ENCODE assay signal across 11 cellular contexts in the genomic region with DNA sequence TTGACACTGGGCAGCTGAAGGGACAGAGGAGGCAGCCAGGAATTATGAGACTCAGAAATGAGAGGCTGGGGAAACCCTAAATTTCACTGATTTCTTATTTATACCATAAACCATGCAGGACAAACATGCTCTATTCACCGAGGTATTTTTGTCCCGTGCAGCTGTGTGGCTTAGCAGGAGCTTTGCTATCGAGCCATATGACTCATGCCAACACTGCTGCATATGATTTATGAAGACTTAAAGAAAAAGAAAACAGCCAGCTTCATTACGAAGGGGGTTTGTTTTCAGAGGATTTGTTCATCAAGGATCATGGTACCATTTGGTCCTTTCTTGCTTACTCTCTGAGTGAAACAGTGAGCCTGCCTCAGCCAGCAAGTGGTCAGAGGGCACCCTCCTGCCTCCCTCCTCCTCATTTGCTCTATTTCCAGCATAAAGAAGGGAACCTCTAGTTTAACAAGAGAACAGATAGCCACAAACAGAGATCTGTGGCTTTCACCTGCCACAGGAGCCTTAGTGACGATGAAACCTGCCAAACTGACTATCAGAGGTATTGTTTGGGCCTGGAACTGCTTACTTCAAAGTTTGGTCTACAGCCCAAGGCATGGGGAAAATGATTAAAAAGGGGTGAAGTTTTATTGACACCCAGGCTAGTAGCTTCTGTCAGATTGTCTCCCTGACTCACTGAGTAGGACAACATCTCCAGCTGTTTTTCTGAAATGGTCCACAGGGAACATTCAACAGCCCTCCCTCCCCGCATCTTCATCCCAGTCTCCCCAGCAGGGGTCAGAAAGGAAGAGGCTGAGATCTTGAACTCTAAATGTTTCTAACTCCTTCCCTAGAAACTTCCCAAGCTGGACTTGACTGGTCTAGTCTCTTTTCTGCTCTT.
DNase-seq lines count a peak whose midpoint lies in the region; TF ChIP-seq lines count a peak whose summit lies in the region.
"Had no signal": no experiment of that assay in that cellular context is flagged by ENCODE, and none has a peak within 500 bp of the region (broad histone marks: within the 10 kb centered on the region; RNA-seq: fewer than 3 reads in every experiment).

No MANE protein-coding gene starts in this region.

- H3K9me3 Mint-ChIP-seq in neural crest cell, result no peaks in the 10 kb centered on the region
- peaks cover 0 to 6% (median 2%) of the 10 kb centered on the region in 7 donors for H3K9me3 Mint-ChIP-seq in CD14-positive monocyte
- H3K9me3 Mint-ChIP-seq in neural progenitor cell, result peaks cover 5% of the 10 kb centered on the region
- H3K9me3 Mint-ChIP-seq: activated naive CD4-positive, alpha-beta T cell treated with anti-CD3 and anti-CD28 coated beads, Interleukin-2, amount 50 U/mL, for 72 hours had no signal

- TF ChIP-seq CTCF in DOHH2 (IDR thresholded peaks at IDR 0.05; ENCODE audit: low read depth, low read length, poor library complexity, severe bottlenecking) (peak; percentile 35), brain microvascular endothelial cell (IDR thresholded peaks at IDR 0.05; ENCODE audit: low read depth, low read length, missing control alignments) (peak; percentile 26), neural crest cell (conservative IDR thresholded peaks at IDR 0.05) (no peak), spleen (IDR thresholded peaks at IDR 0.05 in 8 of 11, conservative IDR thresholded peaks at IDR 0.05 in 3 of 11) (no peak), CD14-positive monocyte (IDR thresholded peaks at IDR 0.05) (no peak), neural progenitor cell (IDR thresholded peaks at IDR 0.05) (no peak)

- H3K4me3 ChIP-seq in DOHH2 (ENCODE audit: low read length), result peak overlapping the region; percentile 42
- H3K4me3 ChIP-seq in brain microvascular endothelial cell (ENCODE audit: low read depth, low read length), result no peak overlapping the region
- no peak overlapping the region for H3K4me3 ChIP-seq in spleen
- no peak overlapping the region for H3K4me3 ChIP-seq in neural progenitor cell
- H3K4me3 ChIP-seq: K562 had no signal

- peaks cover 48% of the 10 kb centered on the region for H3K4me1 Mint-ChIP-seq in neural crest cell
- peaks cover 37% of the 10 kb centered on the region for H3K4me1 Mint-ChIP-seq in CD14-positive monocyte
- H3K4me1 Mint-ChIP-seq in neural progenitor cell, result peaks cover 57% of the 10 kb centered on the region

- in situ Hi-C loops in brain microvascular endothelial cell (cut with HindIII; ENCODE audit: low pct_ligation_motif_present, low sequenced_read_pairs), result no loop called here

- H3K9me2 ChIP-seq in DOHH2 (replicated peaks; ENCODE audit: control insufficient read depth, low read length), result no peaks in the 10 kb centered on the region

- H3K27me3 Mint-ChIP-seq in neural crest cell (ENCODE audit: low read depth), result no peaks in the 10 kb centered on the region
- peaks cover 0 to 4% (median 1%) of the 10 kb centered on the region in 3 donors for H3K27me3 Mint-ChIP-seq in CD14-positive monocyte (ENCODE audit: low read depth in 3 of 3)
- H3K27me3 Mint-ChIP-seq in neural progenitor cell (ENCODE audit: insufficient read depth, low read depth), result peaks cover 5% of the 10 kb centered on the region

- peak overlapping the region; percentile 8 for H3K4me3 Mint-ChIP-seq in neural crest cell
- no peak overlapping the region for H3K4me3 Mint-ChIP-seq in CD14-positive monocyte
- H3K4me3 Mint-ChIP-seq in neural progenitor cell, result no peak overlapping the region
- H3K4me3 Mint-ChIP-seq: H9 had no signal

- H3K9me3 ChIP-seq in DOHH2 (ENCODE audit: control insufficient read depth, insufficient read depth, low read length), result no peaks in the 10 kb centered on the region
- H3K9me3 ChIP-seq in spleen, result peaks cover 0 to 4% (median 0%) of the 10 kb centered on the region in 8 donors
- no peaks in the 10 kb centered on the region for H3K9me3 ChIP-seq in neural progenitor cell (ENCODE audit: low read depth)

- intact Hi-C loops in spleen (cut with DNase I; ENCODE audit: low total_unique reads) (no loop called here), CD14-positive monocyte (cut with micrococcal nuclease) (no loop called here)

- H4K20me1 ChIP-seq in DOHH2 (ENCODE audit: control insufficient read depth, insufficient read depth, low read depth, low read length), result no peaks in the 10 kb centered on the region
- H4K20me1 ChIP-seq in neural progenitor cell (ENCODE audit: low read depth), result no peaks in the 10 kb centered on the region

- TF ChIP-seq POLR2A in spleen (IDR thresholded peaks at IDR 0.05), result no peak

- H2AFZ ChIP-seq in neural progenitor cell (replicated peaks), result no peak overlapping the region

- H3K4me1 ChIP-seq in DOHH2 (ENCODE audit: control insufficient read depth, low read length) (peaks cover 59% of the 10 kb centered on the region), spleen (peaks cover 15 to 48% (median 21%) of the 10 kb centered on the region in 6 donors), neural progenitor cell (peaks cover 28% of the 10 kb centered on the region)

- H3K27me3 ChIP-seq in DOHH2 (ENCODE audit: control insufficient read depth, low read length) (no peaks in the 10 kb centered on the region), brain microvascular endothelial cell (replicated peaks) (no peaks in the 10 kb centered on the region), spleen (replicated peaks in 1 of 7) (peaks cover 0 to 5% (median 0%) of the 10 kb centered on the region in 7 donors), neural progenitor cell (no peaks in the 10 kb centered on the region)

- DNase-seq in NAMALWA (ENCODE audit: low spot score) (peak; percentile 40), brain microvascular endothelial cell (peak; percentile 69), neural crest cell (ENCODE audit: low read depth, low spot score) (no peak), NCI-H524 treated with DMSO at 0.1 percent for 48 hours (lab: John Stamatoyannopoulos, UW) (no peak), spleen (no peak), CD14-positive monocyte (ENCODE audit: low spot score) (no peak), neural progenitor cell (ENCODE audit: low spot score) (no peak)
- DNase-seq: H9 had no signal

- H3K79me2 ChIP-seq in DOHH2 (ENCODE audit: control insufficient read depth, low read length) (no peaks in the 10 kb centered on the region), neural progenitor cell (ENCODE audit: low read depth) (no peaks in the 10 kb centered on the region)

- H3K36me3 ChIP-seq in DOHH2 (ENCODE audit: control insufficient read depth, low read length) (no peaks in the 10 kb centered on the region), brain microvascular endothelial cell (replicated peaks) (no peaks in the 10 kb centered on the region), spleen (no peaks in the 10 kb centered on the region), neural progenitor cell (no peaks in the 10 kb centered on the region)

- H3K4me2 ChIP-seq in DOHH2 (ENCODE audit: low read length) (peak overlapping the region; percentile 70), neural progenitor cell (no peak overlapping the region)

- no peak overlapping the region for H3K9ac ChIP-seq in neural progenitor cell

- H3K36me3 Mint-ChIP-seq in neural crest cell (ENCODE audit: low read depth) (no peaks in the 10 kb centered on the region), CD14-positive monocyte (no peaks in the 10 kb centered on the region), neural progenitor cell (no peaks in the 10 kb centered on the region)

- H3F3A ChIP-seq in DOHH2 (ENCODE audit: control insufficient read depth, insufficient read depth), result peaks cover 10% of the 10 kb centered on the region
- H3F3A ChIP-seq in neural progenitor cell (ENCODE audit: low read depth), result peaks cover 30% of the 10 kb centered on the region

- 0 out of 2 replicates have a peak overlapping the region, but pooled peaks have one; percentile 5 for H3K27ac ChIP-seq in DOHH2 (ENCODE audit: low read depth, low read length)
- H3K27ac ChIP-seq in brain microvascular endothelial cell, result no peak overlapping the region
- no peak overlapping the region for H3K27ac ChIP-seq in spleen
- H3K27ac ChIP-seq in neural progenitor cell, result no peak overlapping the region

- H3K27ac Mint-ChIP-seq in neural crest cell (ENCODE audit: unreplicated experiment) (no peak overlapping the region), CD14-positive monocyte (no peak overlapping the region), neural progenitor cell (no peak overlapping the region)

- 44 to 55% (median 49%) methylated on average over 6 of the region's 6 CpGs for WGBS in spleen, 5 donors

Comparison
In these comparisons a context has a peak if more than half of its experiments do, and no peak if none do; other contexts are left out.
1. CTCF ChIP-seq: peak in DOHH2 (single experiment) and brain microvascular endothelial cell (single experiment); none in neural crest cell (single experiment), spleen (0 of 11), CD14-positive monocyte (single experiment) and neural progenitor cell (single experiment).
2. DNase-seq: peak in NAMALWA (single experiment) and brain microvascular endothelial cell (single experiment); none in neural crest cell (single experiment), NCI-H524 treated with DMSO at 0.1 percent for 48 hours (single experiment), spleen (single experiment), CD14-positive monocyte (single experiment) and neural progenitor cell (single experiment).